Comparison of ENCODE assay signal across 9 cellular contexts in the genomic region with DNA sequence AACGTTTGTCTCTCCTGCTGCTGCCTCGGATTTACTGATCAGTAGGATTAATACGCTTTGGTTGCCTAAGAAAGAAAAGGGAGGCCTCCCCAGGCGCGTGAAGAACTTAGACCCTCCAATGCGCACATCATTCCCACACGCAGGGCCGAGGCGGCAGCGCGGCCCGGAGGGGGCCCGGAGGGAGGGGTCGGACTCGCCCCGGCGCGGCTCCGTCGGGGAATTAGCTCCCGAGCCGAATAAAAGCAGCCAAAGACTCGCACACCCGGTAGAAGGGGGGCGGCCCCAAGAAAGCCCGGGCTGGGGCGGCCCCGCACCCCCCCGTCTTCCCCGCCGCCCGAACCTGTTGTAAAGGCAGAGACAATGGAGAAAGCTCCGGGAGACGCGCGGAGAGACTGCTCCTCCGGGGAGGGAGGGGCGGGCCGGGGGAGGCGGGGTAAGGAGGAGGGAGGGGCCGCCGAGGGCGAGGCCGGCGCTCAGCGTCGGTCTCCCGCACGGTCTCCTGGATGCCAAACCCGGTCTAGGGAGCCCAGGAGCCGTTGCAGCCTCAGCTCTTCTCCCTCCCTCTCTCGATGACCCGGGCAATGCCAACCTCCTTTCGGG. TPM values are rescaled to one million over a fixed set of nuclear protein-coding genes. Genes with fewer than 3 reads are reported as not detected.
DNase-seq lines count a peak whose midpoint lies in the region; ATAC-seq, FAIRE-seq and TF ChIP-seq lines count a peak whose summit lies in the region.
"Had no signal": no experiment of that assay in that cellular context is flagged by ENCODE, and none has a peak within 500 bp of the region (broad histone marks: within the 10 kb centered on the region; RNA-seq: fewer than 3 reads in every experiment).

Gene NELL2, minus strand, starts transcription at position 362 of the 600 bp plus-strand sequence. CDS start 446 bp downstream, outside the sequence.

- H3K9ac ChIP-seq in HUES64 (ENCODE audit: low read depth, low read length): peak within 1 kb of the TSS; percentile 72
- no peak within 1 kb of the TSS for H3K9ac ChIP-seq in adipocyte (ENCODE audit: low read length)

- intact Hi-C loops in left ventricle myocardium superior (cut with micrococcal nuclease) (no loop called here), sciatic nerve (cut with DNase I) (no loop called here)

- H3K9me3 ChIP-seq in HUES64 (ENCODE audit: insufficient read depth, low read depth, low read length) (0 out of 2 replicates have a peak, but pooled peaks cover 3% of the 10 kb centered on the region), adipocyte (ENCODE audit: control insufficient read depth, low read length) (peaks cover 7% of the 10 kb centered on the region)

- TF ChIP-seq POLR2A in GM12891 (IDR thresholded peaks at IDR 0.05; ENCODE audit: low read depth, low read length): no peak

- H3K36me3 ChIP-seq in HUES64 (ENCODE audit: insufficient read depth, low read length) (no peaks in the 10 kb centered on the region), adipocyte (ENCODE audit: control insufficient read depth, insufficient read depth, low read length, severe bottlenecking) (no peaks in the 10 kb centered on the region)

- no peak for FAIRE-seq in GM12891 (lab: Jason Lieb, UNC)
- FAIRE-seq: colon had no signal

- WGBS in HUES64: under 1% methylated on average over 54 of the region's 54 CpGs

- peak within 1 kb of the TSS; percentile 52; the same call in 1 of the 2 replicates for H3K27ac ChIP-seq in HUES64 (ENCODE audit: low read depth, low read length)

- ATAC-seq in left ventricle myocardium superior (peak; percentile 72), sciatic nerve (peak; percentile 65), HG03196 (IDR thresholded peaks at IDR 0.05; ENCODE audit: unreplicated experiment) (no peak)

- H3K4me1 ChIP-seq in HUES64 (ENCODE audit: insufficient read depth, low read length) (peaks cover 11% of the 10 kb centered on the region; the same call in 1 of the 2 replicates), adipocyte (ENCODE audit: control insufficient read depth, insufficient read depth, low read length) (peaks cover 11% of the 10 kb centered on the region)

- DNase-seq in GM12891 (ENCODE audit: insufficient read length, low spot score): peak; percentile 55
- DNase-seq in T follicular helper cell (ENCODE audit: low read depth): peak; percentile 61
- peak; percentile 56 for DNase-seq in adipocyte (ENCODE audit: low read depth)
- DNase-seq in left ventricle myocardium superior: peak; percentile 29
- DNase-seq in sciatic nerve (ENCODE audit: low spot score): no peak
- no peak for DNase-seq in GF-D8 (lab: John Stamatoyannopoulos, UW)

- H3K4me3 ChIP-seq in HUES64 (ENCODE audit: low read length): peak within 1 kb of the TSS; percentile 82
- H3K4me3 ChIP-seq in adipocyte (ENCODE audit: low read length): peak within 1 kb of the TSS; percentile 82

- H3K27me3 ChIP-seq in HUES64 (ENCODE audit: insufficient read depth, low read length) (peaks cover 25% of the 10 kb centered on the region), adipocyte (replicated peaks; ENCODE audit: control insufficient read depth, insufficient read depth, low read length) (peaks cover 37% of the 10 kb centered on the region)

TF ChIP-seq in GM12891, 5 proteins besides CTCF, POLR2A, EP300 and RAD21:
- no peak for TF ChIP-seq TAF1 (IDR thresholded peaks at IDR 0.05; ENCODE audit: low read depth, low read length)

RNA-seq across cellular contexts. Expression of gene NELL2, which starts in this region (rescaled TPM):
- 0.27 TPM for polyA plus RNA-seq in GM12891 (2012; ENCODE audit: low read depth, missing spikeins)
- 28.4 TPM for polyA plus RNA-seq in HUES64 (2013, experiment 1 of 2)
- 40.8 TPM for polyA plus RNA-seq in HUES64 (2013, experiment 2 of 2)
- 0.50 TPM for total RNA-seq in left ventricle myocardium superior
- 2.4 TPM for total RNA-seq in sciatic nerve

Comparison
In these comparisons a context has a peak if more than half of its experiments do, and no peak if none do; other contexts are left out.
1. Peak in DNase-seq and ATAC-seq in left ventricle myocardium superior; RNA of the gene not detected or under 1 TPM.
2. DNase-seq: peak in GM12891 (single experiment), T follicular helper cell (single experiment) and adipocyte (single experiment); none in sciatic nerve (single experiment) and GF-D8 (single experiment).